ENCODE assay signal across 30 cellular contexts in genomic region chr17:45663772-45664171, GRCh38.
"Had no signal": no experiment of that assay in that cellular context is flagged by ENCODE, and none has a peak within 500 bp of the region (broad histone marks: within the 10 kb centered on the region; RNA-seq: fewer than 3 reads in every experiment).

No MANE protein-coding gene starts in this region.

- H3K9me3 ChIP-seq: suprapubic skin, upper lobe of right lung had no signal

- H3K27me3 ChIP-seq: brain microvascular endothelial cell, right atrium auricular region had no signal

- H3K27ac Mint-ChIP-seq: activated T-helper 1 cell treated with anti-CD3 and anti-CD28 coated beads, Interleukin-12 subunit alpha, Interleukin-12 subunit beta, Interleukin-2, Interleukin-4 antibody, amounts not matched to agents 30 ng/mL and 10 ng/mL and 1 ng/mL, durations not matched to agents 14 hours and 24 hours and 36 hours; naive thymus-derived CD4-positive, alpha-beta T cell; T-helper 2 cell treated with Interferon-gamma antibody and Interleukin-4, amounts not matched to agents 5 μg/mL and 100 μg/mL, for 36 hours had no signal

- ATAC-seq: activated CD4-positive, CD25-positive, alpha-beta regulatory T cell treated with anti-CD3 and anti-CD28 coated beads, Interleukin-2, amount 50 U/mL, for 24 hours; gastroesophageal sphincter; left colon; naive thymus-derived CD4-positive, alpha-beta T cell; upper lobe of right lung had no signal

- H3K9ac ChIP-seq: parathyroid adenoma had no signal

- H3K36me3 Mint-ChIP-seq: naive thymus-derived CD4-positive, alpha-beta T cell had no signal

- H2AFZ ChIP-seq: parathyroid adenoma had no signal

- H3K9me3 Mint-ChIP-seq: activated T-helper 1 cell treated with anti-CD3 and anti-CD28 coated beads, Interleukin-12 subunit alpha, Interleukin-12 subunit beta, Interleukin-2, Interleukin-4 antibody, amounts not matched to agents 30 ng/mL and 10 ng/mL and 1 ng/mL, durations not matched to agents 14 hours and 24 hours and 36 hours; T-helper 2 cell treated with Interferon-gamma antibody and Interleukin-4, amounts not matched to agents 5 μg/mL and 100 μg/mL, for 36 hours had no signal

- H3K4me3 Mint-ChIP-seq: activated T-helper 1 cell treated with anti-CD3 and anti-CD28 coated beads, Interleukin-12 subunit alpha, Interleukin-12 subunit beta, Interleukin-2, Interleukin-4 antibody, amounts not matched to agents 30 ng/mL and 10 ng/mL and 1 ng/mL, durations not matched to agents 14 hours and 24 hours and 36 hours; naive thymus-derived CD4-positive, alpha-beta T cell; T-helper 2 cell treated with Interferon-gamma antibody and Interleukin-4, amounts not matched to agents 5 μg/mL and 100 μg/mL, for 36 hours had no signal

- DNase-seq: activated CD4-positive, alpha-beta T cell treated with anti-CD3 and anti-CD28 coated beads for 48 hours; activated CD4-positive, alpha-beta T cell treated with anti-CD3 and anti-CD28 coated beads, Interleukin-2, amount 50 U/mL, for 48 hours; activated CD8-positive, alpha-beta memory T cell treated with anti-CD3 and anti-CD28 coated beads, Interleukin-2, amount 50 U/mL, for 4 hours; activated gamma-delta T cell treated with Interleukin-2 at 50 U/mL for 16 hours; activated naive CD4-positive, alpha-beta T cell treated with anti-CD3 and anti-CD28 coated beads, Interleukin-2, amount 50 U/mL, for 16 hours; activated T-cell treated with anti-CD3 and anti-CD28 coated beads, Interleukin-2, amount 50 U/mL, for 1 hour; amniotic stem cell; brain microvascular endothelial cell; central memory CD4-positive, alpha-beta T cell; dermis blood vessel endothelial cell; effector CD4-positive, alpha-beta T cell; head of caudate nucleus; hippocampal formation; left colon; midbrain; naive thymus-derived CD4-positive, alpha-beta T cell; nucleus accumbens; stimulated activated CD4-positive, alpha-beta T cell treated with anti-CD3 and anti-CD28 coated beads, Interleukin-15, amount 100 ng/mL, for 24 hours; stimulated activated CD4-positive, alpha-beta T cell treated with anti-CD3 and anti-CD28 coated beads, Interleukin-2, amount 100 ng/mL, for 24 hours; stimulated activated naive CD4-positive, alpha-beta T cell; T-helper 1 cell had no signal

- H3K27ac ChIP-seq: brain microvascular endothelial cell, gastroesophageal sphincter, parathyroid adenoma, right atrium auricular region, suprapubic skin, tibial artery, upper lobe of right lung had no signal

- H3K4me1 Mint-ChIP-seq: naive thymus-derived CD4-positive, alpha-beta T cell had no signal

- H3K79me2 ChIP-seq: parathyroid adenoma had no signal

- H3K4me3 ChIP-seq: gastroesophageal sphincter, right atrium auricular region, suprapubic skin, tibial artery, upper lobe of right lung had no signal

- H3K4me1 ChIP-seq: gastroesophageal sphincter, parathyroid adenoma, right atrium auricular region, suprapubic skin, tibial artery, upper lobe of right lung had no signal

- H3K36me3 ChIP-seq: brain microvascular endothelial cell, gastroesophageal sphincter, right atrium auricular region, suprapubic skin, tibial artery, upper lobe of right lung had no signal
